In genomic region chr1:26046313-26047031, GRCh38 we compare ENCODE assay signal across 1 cellular context.
TF ChIP-seq lines count a peak whose summit lies in the region.

No MANE protein-coding gene starts in this region.

TF ChIP-seq in neural cell, 6 proteins besides CTCF, POLR2A, EP300 and RAD21 (continued from another document):
- TF ChIP-seq REST (IDR thresholded peaks at IDR 0.05; ENCODE audit: borderline replicate concordance) = no peak
- TF ChIP-seq TAF1 (IDR thresholded peaks at IDR 0.05; ENCODE audit: low read depth) = no peak
- no peak for TF ChIP-seq POLR2AphosphoS5 (IDR thresholded peaks at IDR 0.05)
TF ChIP-seq in neural cell: peak in this region for 0.
